In the genomic region with DNA sequence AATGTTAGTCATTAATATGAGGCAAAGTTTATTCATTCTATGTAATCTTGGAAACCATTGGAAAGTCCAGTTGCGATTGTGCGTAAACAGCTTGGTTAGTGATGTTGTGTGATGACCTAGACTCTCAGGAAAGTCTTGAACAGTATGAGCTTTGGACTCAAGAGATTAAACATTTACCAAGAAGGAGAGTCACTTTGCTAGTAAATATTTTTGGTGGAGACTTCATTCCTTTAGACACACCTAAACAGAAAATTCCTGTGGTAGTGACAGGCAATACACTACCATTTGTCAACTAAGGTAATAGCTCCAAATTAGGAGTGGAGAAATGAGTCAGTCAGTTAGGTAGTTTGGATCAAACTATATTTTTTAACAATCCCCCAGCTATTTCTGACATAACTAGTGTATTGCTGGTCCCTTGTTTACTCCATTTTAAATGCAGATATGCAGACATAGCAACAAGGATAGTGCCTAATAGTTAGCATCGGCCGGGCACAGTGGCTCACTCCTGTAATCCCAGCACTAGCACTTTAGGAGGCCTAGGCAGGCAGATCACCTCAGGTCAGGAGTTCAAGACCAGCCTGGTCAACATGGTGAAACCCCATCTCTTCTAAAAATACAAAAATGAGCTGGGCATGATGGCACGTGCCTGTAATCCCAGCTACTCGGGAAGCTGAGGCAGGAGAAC, we compare ENCODE assay signal across 12 cellular contexts.
DNase-seq lines count a peak whose midpoint lies in the region; ATAC-seq, FAIRE-seq and TF ChIP-seq lines count a peak whose summit lies in the region.
"Had no signal": no experiment of that assay in that cellular context is flagged by ENCODE, and none has a peak within 500 bp of the region (broad histone marks: within the 10 kb centered on the region; RNA-seq: fewer than 3 reads in every experiment).

No MANE protein-coding gene starts in this region.

- POLR2A ChIA-PET in A549 (lab: Yijun Ruan, JAX) = interaction anchor here (0.6 to 1.4 kb wide), 5 partner anchors 33 to 89 kb away, joined by 3 to 10 read pairs (median 3); no protein-coding TSS in a partner anchor

- peak; percentile 68 for FAIRE-seq in A549 (lab: Jason Lieb, UNC)

- H3K9me3 ChIP-seq in A549 = no peaks in the 10 kb centered on the region
- H3K9me3 ChIP-seq: prostate gland had no signal

- 2% methylated on average over 4 of the region's 6 CpGs for WGBS in A549 (ENCODE audit: missing lambda C conversion rate)

- peak in 1 of 2 experiments; percentile 16; a peak in 1 of 5 replicates for TF ChIP-seq RAD21 in A549 (conservative IDR thresholded peaks at IDR 0.05 in 1 of 2, IDR thresholded peaks at IDR 0.05 in 1 of 2)

- peaks cover 4% of the 10 kb centered on the region for H3K4me1 Mint-ChIP-seq in memory B cell
- H3K4me1 Mint-ChIP-seq: activated CD4-positive, alpha-beta T cell treated with anti-CD3 and anti-CD28 coated beads for 36 hours; activated naive CD4-positive, alpha-beta T cell treated with anti-CD3 and anti-CD28 coated beads, Interleukin-2, amount 10 ng/mL, durations not matched to agents 7 days and 5 days had no signal

- peak overlapping the region; percentile 28 for H3K27ac Mint-ChIP-seq in memory B cell
- H3K27ac Mint-ChIP-seq: activated CD4-positive, alpha-beta T cell treated with anti-CD3 and anti-CD28 coated beads for 36 hours; activated naive CD4-positive, alpha-beta T cell treated with anti-CD3 and anti-CD28 coated beads, Interleukin-2, amount 10 ng/mL, durations not matched to agents 7 days and 5 days had no signal

- peak overlapping the region; percentile 82 for H3K4me2 ChIP-seq in A549

- peaks cover 2% of the 10 kb centered on the region for H3K9me3 Mint-ChIP-seq in memory B cell

- H3K4me3 Mint-ChIP-seq in memory B cell = no peak overlapping the region
- H3K4me3 Mint-ChIP-seq: activated CD4-positive, alpha-beta T cell treated with anti-CD3 and anti-CD28 coated beads for 36 hours; activated naive CD4-positive, alpha-beta T cell treated with anti-CD3 and anti-CD28 coated beads, Interleukin-2, amount 10 ng/mL, durations not matched to agents 7 days and 5 days had no signal

- H3K4me1 ChIP-seq in A549 = peaks cover 45% of the 10 kb centered on the region
- H3K4me1 ChIP-seq: prostate gland had no signal

- CTCF ChIA-PET in A549 (lab: Yijun Ruan, JAX) = interaction anchor here (0.6 to 1.5 kb wide), 13 partner anchors 9 to 1117 kb away, joined by 3 to 8 read pairs (median 3); no protein-coding TSS in a partner anchor

- no peak for TF ChIP-seq CTCF in A549 (IDR thresholded peaks at IDR 0.05)

- peak; percentile 51 to 70; a peak in 3 of 5 replicates for TF ChIP-seq EP300 in A549 (IDR thresholded peaks at IDR 0.05)

- H3K36me3 Mint-ChIP-seq in memory B cell = peaks cover 9% of the 10 kb centered on the region
- H3K36me3 Mint-ChIP-seq: activated naive CD4-positive, alpha-beta T cell treated with anti-CD3 and anti-CD28 coated beads, Interleukin-2, amount 10 ng/mL, durations not matched to agents 7 days and 5 days had no signal

- peak; percentile 90 to 92 for ATAC-seq in A549
- ATAC-seq in memory B cell (ENCODE audit: low read depth) = no peak
- ATAC-seq in GM18498 (IDR thresholded peaks at IDR 0.05; ENCODE audit: unreplicated experiment) = no peak
- ATAC-seq in HG03097 (IDR thresholded peaks at IDR 0.05; ENCODE audit: low FRiP score, unreplicated experiment) = no peak
- ATAC-seq: activated CD4-positive, alpha-beta T cell treated with anti-CD3 and anti-CD28 coated beads for 36 hours had no signal

- TF ChIP-seq POLR2A in A549 (IDR thresholded peaks at IDR 0.05; ENCODE audit: low read length) = no peak

- H3K27me3 Mint-ChIP-seq in memory B cell = no peaks in the 10 kb centered on the region
- H3K27me3 Mint-ChIP-seq: activated CD4-positive, alpha-beta T cell treated with anti-CD3 and anti-CD28 coated beads for 36 hours; activated naive CD4-positive, alpha-beta T cell treated with anti-CD3 and anti-CD28 coated beads, Interleukin-2, amount 10 ng/mL, durations not matched to agents 7 days and 5 days had no signal

- DNase-seq in A549 (ENCODE audit: low read depth in 1 of 2, low spot score in 1 of 2) (peak; percentile 69 to 96), LoVo (ENCODE audit: low spot score) (peak; percentile 95), epithelial cell of prostate (ENCODE audit: low read depth, low spot score) (peak; percentile 97), memory B cell (ENCODE audit: low spot score in 2 of 2) (no peak), activated gamma-delta T cell (lab: John Stamatoyannopoulos, UW) (no peak), putamen (ENCODE audit: low spot score) (no peak)
- DNase-seq: activated CD4-positive, alpha-beta T cell treated with anti-CD3 and anti-CD28 coated beads for 36 hours; activated naive CD4-positive, alpha-beta T cell treated with anti-CD3 and anti-CD28 coated beads, Interleukin-2, amount 10 ng/mL, durations not matched to agents 7 days and 5 days; GF-D8 had no signal

- H3K4me3 ChIP-seq in A549 = peak overlapping the region; percentile 23
- H3K4me3 ChIP-seq: prostate gland had no signal

- H3K27ac ChIP-seq in A549 = peak overlapping the region; percentile 76 to 90
- H3K27ac ChIP-seq in epithelial cell of prostate = peak overlapping the region; percentile 97
- H3K27ac ChIP-seq: prostate gland had no signal

TF ChIP-seq in A549, 52 proteins besides CTCF, POLR2A, EP300 and RAD21 (continues in another document):
- TF ChIP-seq TFCP2L1 (CRISPR knock-in tag; IDR thresholded peaks at IDR 0.05) (no peak), EHMT2 (IDR thresholded peaks at IDR 0.05; ENCODE audit: low read depth) (no peak), NPAS2 (CRISPR knock-in tag; IDR thresholded peaks at IDR 0.05; ENCODE audit: borderline replicate concordance) (no peak), KDM1A (IDR thresholded peaks at IDR 0.05; ENCODE audit: low read depth) (no peak), ESRRA (IDR thresholded peaks at IDR 0.05; ENCODE audit: borderline replicate concordance, low read length) (no peak), JUN (IDR thresholded peaks at IDR 0.05) (peak; percentile 28 to 68; a peak in 1 of 5 replicates), FOSB (CRISPR knock-in tag; IDR thresholded peaks at IDR 0.05) (peak; percentile 68; the same call in 1 of the 2 replicates), CEBPB (IDR thresholded peaks at IDR 0.05) (peak in 1 of 2 experiments; percentile 25; a peak in 1 of 4 replicates), MAFK (IDR thresholded peaks at IDR 0.05; ENCODE audit: partially characterized antibody) (peak; percentile 11), MAZ (IDR thresholded peaks at IDR 0.05; ENCODE audit: borderline replicate concordance, low read depth, low read length) (no peak), RFX5 (IDR thresholded peaks at IDR 0.05) (no peak), CBX2 (IDR thresholded peaks at IDR 0.05; ENCODE audit: borderline replicate concordance, low read depth) (no peak), RNF2 (IDR thresholded peaks at IDR 0.05; ENCODE audit: borderline replicate concordance, low read depth) (no peak), ZFP36 (IDR thresholded peaks at IDR 0.05; ENCODE audit: borderline replicate concordance, partially characterized antibody) (no peak), JUNB (IDR thresholded peaks at IDR 0.05) (peak; percentile 72)
- TF ChIP-seq, protein P1, sequence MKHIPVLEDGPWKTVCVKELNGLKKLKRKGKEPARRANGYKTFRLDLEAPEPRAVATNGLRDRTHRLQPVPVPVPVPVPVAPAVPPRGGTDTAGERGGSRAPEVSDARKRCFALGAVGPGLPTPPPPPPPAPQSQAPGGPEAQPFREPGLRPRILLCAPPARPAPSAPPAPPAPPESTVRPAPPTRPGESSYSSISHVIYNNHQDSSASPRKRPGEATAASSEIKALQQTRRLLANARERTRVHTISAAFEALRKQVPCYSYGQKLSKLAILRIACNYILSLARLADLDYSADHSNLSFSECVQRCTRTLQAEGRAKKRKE (CRISPR knock-in tag; IDR thresholded peaks at IDR 0.05; ENCODE audit: low read depth) = 0 out of 2 replicates have a peak, but pooled peaks have one; percentile 47
- TF ChIP-seq, protein P2, sequence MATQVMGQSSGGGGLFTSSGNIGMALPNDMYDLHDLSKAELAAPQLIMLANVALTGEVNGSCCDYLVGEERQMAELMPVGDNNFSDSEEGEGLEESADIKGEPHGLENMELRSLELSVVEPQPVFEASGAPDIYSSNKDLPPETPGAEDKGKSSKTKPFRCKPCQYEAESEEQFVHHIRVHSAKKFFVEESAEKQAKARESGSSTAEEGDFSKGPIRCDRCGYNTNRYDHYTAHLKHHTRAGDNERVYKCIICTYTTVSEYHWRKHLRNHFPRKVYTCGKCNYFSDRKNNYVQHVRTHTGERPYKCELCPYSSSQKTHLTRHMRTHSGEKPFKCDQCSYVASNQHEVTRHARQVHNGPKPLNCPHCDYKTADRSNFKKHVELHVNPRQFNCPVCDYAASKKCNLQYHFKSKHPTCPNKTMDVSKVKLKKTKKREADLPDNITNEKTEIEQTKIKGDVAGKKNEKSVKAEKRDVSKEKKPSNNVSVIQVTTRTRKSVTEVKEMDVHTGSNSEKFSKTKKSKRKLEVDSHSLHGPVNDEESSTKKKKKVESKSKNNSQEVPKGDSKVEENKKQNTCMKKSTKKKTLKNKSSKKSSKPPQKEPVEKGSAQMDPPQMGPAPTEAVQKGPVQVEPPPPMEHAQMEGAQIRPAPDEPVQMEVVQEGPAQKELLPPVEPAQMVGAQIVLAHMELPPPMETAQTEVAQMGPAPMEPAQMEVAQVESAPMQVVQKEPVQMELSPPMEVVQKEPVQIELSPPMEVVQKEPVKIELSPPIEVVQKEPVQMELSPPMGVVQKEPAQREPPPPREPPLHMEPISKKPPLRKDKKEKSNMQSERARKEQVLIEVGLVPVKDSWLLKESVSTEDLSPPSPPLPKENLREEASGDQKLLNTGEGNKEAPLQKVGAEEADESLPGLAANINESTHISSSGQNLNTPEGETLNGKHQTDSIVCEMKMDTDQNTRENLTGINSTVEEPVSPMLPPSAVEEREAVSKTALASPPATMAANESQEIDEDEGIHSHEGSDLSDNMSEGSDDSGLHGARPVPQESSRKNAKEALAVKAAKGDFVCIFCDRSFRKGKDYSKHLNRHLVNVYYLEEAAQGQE (IDR thresholded peaks at IDR 0.05) = no peak
- TF ChIP-seq, protein P3, sequence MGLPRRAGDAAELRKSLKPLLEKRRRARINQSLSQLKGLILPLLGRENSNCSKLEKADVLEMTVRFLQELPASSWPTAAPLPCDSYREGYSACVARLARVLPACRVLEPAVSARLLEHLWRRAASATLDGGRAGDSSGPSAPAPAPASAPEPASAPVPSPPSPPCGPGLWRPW (IDR thresholded peaks at IDR 0.05) = no peak
- TF ChIP-seq, protein P4, sequence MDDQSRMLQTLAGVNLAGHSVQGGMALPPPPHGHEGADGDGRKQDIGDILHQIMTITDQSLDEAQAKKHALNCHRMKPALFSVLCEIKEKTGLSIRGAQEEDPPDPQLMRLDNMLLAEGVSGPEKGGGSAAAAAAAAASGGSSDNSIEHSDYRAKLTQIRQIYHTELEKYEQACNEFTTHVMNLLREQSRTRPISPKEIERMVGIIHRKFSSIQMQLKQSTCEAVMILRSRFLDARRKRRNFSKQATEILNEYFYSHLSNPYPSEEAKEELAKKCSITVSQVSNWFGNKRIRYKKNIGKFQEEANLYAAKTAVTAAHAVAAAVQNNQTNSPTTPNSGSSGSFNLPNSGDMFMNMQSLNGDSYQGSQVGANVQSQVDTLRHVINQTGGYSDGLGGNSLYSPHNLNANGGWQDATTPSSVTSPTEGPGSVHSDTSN (IDR thresholded peaks at IDR 0.05) = no peak

Comparison
In these comparisons a context has a peak if more than half of its experiments do, and no peak if none do; other contexts are left out.
1. ATAC-seq: peak in A549 (2 of 2); none in memory B cell (single experiment), GM18498 (single experiment) and HG03097 (single experiment).
2. DNase-seq: peak in A549 (2 of 2), LoVo (single experiment) and epithelial cell of prostate (single experiment); none in memory B cell (0 of 2), activated gamma-delta T cell (single experiment) and putamen (single experiment).